ENCODE assay signal across 17 cellular contexts in genomic region chr12:45260481-45260824, GRCh38. TPM values are rescaled to one million over a fixed set of nuclear protein-coding genes. Genes with fewer than 3 reads are reported as not detected.
A peak's percentile ranks its signal among the peaks of the same experiment; 100 is the strongest.
DNase-seq lines count a peak whose midpoint lies in the region; ATAC-seq and TF ChIP-seq lines count a peak whose summit lies in the region.
"Had no signal": no experiment of that assay in that cellular context is flagged by ENCODE, and none has a peak within 500 bp of the region (broad histone marks: within the 10 kb centered on the region; RNA-seq: fewer than 3 reads in every experiment).

No MANE protein-coding gene starts in this region.

- H3K23ac ChIP-seq in H9 (ENCODE audit: insufficient read length, low read depth, low read length): no peak overlapping the region

- intact Hi-C loops in adrenal gland (cut with DNase I): no loop called here

- H3K4me2 ChIP-seq in H9 (ENCODE audit: insufficient read depth, insufficient read length, low read length) (no peak overlapping the region), hepatocyte (peak overlapping the region; percentile 69)

- no peak overlapping the region for H2BK12ac ChIP-seq in H9 (ENCODE audit: insufficient read length, low read depth, low read length)

- H3K56ac ChIP-seq in H9 (ENCODE audit: insufficient read length, low read depth, low read length): no peak overlapping the region

- WGBS in H9 (ENCODE audit: extremely low coverage, insufficient read length, low lambda C conversion rate): no CpG with 5 or more reads among the region's 2 CpGs
- WGBS in hepatocyte (ENCODE audit: low lambda C conversion rate, missing lambda C conversion rate): 67% methylated on average over 2 of the region's 2 CpGs
- WGBS in adrenal gland, 4 donors: 81 to 87% (median 83%) methylated on average over 2 of the region's 2 CpGs

- H2AFZ ChIP-seq in H9 (ENCODE audit: low read length): no peak overlapping the region
- no peak overlapping the region for H2AFZ ChIP-seq in hepatocyte

- H2BK20ac ChIP-seq in H9 (ENCODE audit: low read depth, low read length, poor library complexity, severe bottlenecking): no peak overlapping the region

- H3K36me3 ChIP-seq in hepatocyte (replicated peaks; ENCODE audit: insufficient read depth, low read depth) (no peaks in the 10 kb centered on the region), adrenal gland (replicated peaks in 1 of 2) (no peaks in the 10 kb centered on the region)
- H3K36me3 ChIP-seq: upper lobe of left lung had no signal

- H3K14ac ChIP-seq in H9 (ENCODE audit: insufficient read depth, low read length): no peak overlapping the region

- H3K27ac Mint-ChIP-seq in H9 (peak overlapping the region in 2 of 3 experiments; percentile 85 to 89; a peak in 5 of 7 replicates), progenitor cell of endocrine pancreas (peak overlapping the region; percentile 70)
- H3K27ac Mint-ChIP-seq: natural killer cell had no signal

- H3K23me2 ChIP-seq in H9 (ENCODE audit: insufficient read length, low read depth, low read length, poor library complexity, severe bottlenecking): no peaks in the 10 kb centered on the region

- no peak overlapping the region for H4K5ac ChIP-seq in H9 (ENCODE audit: insufficient read length, low read depth, low read length)

- H4K91ac ChIP-seq in H9 (ENCODE audit: insufficient read length, low read depth, low read length): no peak overlapping the region

- no peak overlapping the region for H3T11ph ChIP-seq in H9 (ENCODE audit: low read length)

- H3K9me3 ChIP-seq in H9 (ENCODE audit: control insufficient read depth, low read depth, low read length) (no peaks in the 10 kb centered on the region), hepatocyte (ENCODE audit: low read depth) (no peaks in the 10 kb centered on the region), adrenal gland (replicated peaks in 1 of 3) (no peaks in the 10 kb centered on the region)
- H3K9me3 ChIP-seq: upper lobe of left lung had no signal

- no peak overlapping the region for H2BK120ac ChIP-seq in H9 (ENCODE audit: low read depth, low read length, poor library complexity, severe bottlenecking)

- TF ChIP-seq CTCF in H9 (conservative IDR thresholded peaks at IDR 0.05): no peak
- no peak for TF ChIP-seq CTCF in hepatocyte (IDR thresholded peaks at IDR 0.05; ENCODE audit: poor library complexity)
- no peak for TF ChIP-seq CTCF in progenitor cell of endocrine pancreas (IDR thresholded peaks at IDR 0.05; ENCODE audit: unreplicated experiment)
- TF ChIP-seq CTCF in adrenal gland (IDR thresholded peaks at IDR 0.05): no peak

- H3K4ac ChIP-seq in H9 (ENCODE audit: low read depth, low read length): no peak overlapping the region

- no peaks in the 10 kb centered on the region for H4K20me1 ChIP-seq in H9 (ENCODE audit: control insufficient read depth, insufficient read depth, insufficient read length)
- no peaks in the 10 kb centered on the region for H4K20me1 ChIP-seq in hepatocyte (ENCODE audit: insufficient read depth, poor library complexity, severe bottlenecking)

- H3K4me3 ChIP-seq in hepatocyte: no peak overlapping the region
- H3K4me3 ChIP-seq in adrenal gland: no peak overlapping the region
- H3K4me3 ChIP-seq: upper lobe of left lung had no signal

- H3K27me3 Mint-ChIP-seq in H9 (ENCODE audit: low read depth): no peaks in the 10 kb centered on the region; the same call in 1 of the 2 replicates
- no peaks in the 10 kb centered on the region for H3K27me3 Mint-ChIP-seq in progenitor cell of endocrine pancreas

- no peaks in the 10 kb centered on the region for H3K9me3 Mint-ChIP-seq in H9
- no peaks in the 10 kb centered on the region for H3K9me3 Mint-ChIP-seq in progenitor cell of endocrine pancreas (ENCODE audit: low read depth)
- H3K9me3 Mint-ChIP-seq: natural killer cell had no signal

- peaks cover 24 to 30% of the 10 kb centered on the region in 2 experiments for H3K4me1 Mint-ChIP-seq in H9
- H3K4me1 Mint-ChIP-seq in progenitor cell of endocrine pancreas (ENCODE audit: low read depth): peaks cover 45% of the 10 kb centered on the region

- no peak for DNase-seq in H9
- no peak for DNase-seq in hepatocyte (ENCODE audit: low spot score)
- no peak for DNase-seq in progenitor cell of endocrine pancreas (ENCODE audit: low spot score, unreplicated experiment)
- DNase-seq in NCI-H345 treated with DMSO at 0.1 percent for 48 hours (lab: John Stamatoyannopoulos, UW; ENCODE audit: unreplicated experiment): no peak
- no peak for DNase-seq in adrenal gland
- DNase-seq: activated CD4-positive, alpha-beta T cell treated with anti-CD3 and anti-CD28 coated beads for 4 hours; activated CD8-positive, alpha-beta memory T cell treated with anti-CD3 and anti-CD28 coated beads, Interleukin-2, amount 50 U/mL, for 48 hours; activated gamma-delta T cell treated with Interleukin-2 at 50 U/mL for 16 hours; aorta; C1 segment of cervical spinal cord; natural killer cell; NCI-H2029; stimulated activated naive CD4-positive, alpha-beta T cell treated with Interleukin-2 at 50 U/mL for 16 hours; upper lobe of left lung had no signal

- no peak overlapping the region for H4K8ac ChIP-seq in H9 (replicated peaks; ENCODE audit: insufficient read length, low read depth, low read length)

- no peaks in the 10 kb centered on the region for H3K79me1 ChIP-seq in H9 (ENCODE audit: insufficient read depth, low read depth, low read length, poor library complexity, severe bottlenecking)

- no peak overlapping the region for H3K4me3 Mint-ChIP-seq in H9
- H3K4me3 Mint-ChIP-seq in progenitor cell of endocrine pancreas (ENCODE audit: low read depth): no peak overlapping the region
- H3K4me3 Mint-ChIP-seq: natural killer cell had no signal

- H3K9me2 ChIP-seq in hepatocyte (replicated peaks; ENCODE audit: insufficient read depth): no peaks in the 10 kb centered on the region

- peak; percentile 42 for ATAC-seq in SK-N-SH treated with all-trans-retinoic acid at 6 μM for 48 hours
- ATAC-seq in GM21381 (IDR thresholded peaks at IDR 0.05; ENCODE audit: unreplicated experiment): no peak
- no peak for ATAC-seq in HG03342 (IDR thresholded peaks at IDR 0.05; ENCODE audit: unreplicated experiment)
- ATAC-seq: natural killer cell had no signal

- no peak for TF ChIP-seq POLR2A in adrenal gland (IDR thresholded peaks at IDR 0.05)

- H3K27me3 ChIP-seq in H9 (ENCODE audit: insufficient read depth, low read length) (no peaks in the 10 kb centered on the region), hepatocyte (no peaks in the 10 kb centered on the region), adrenal gland (no peaks in the 10 kb centered on the region)
- H3K27me3 ChIP-seq: upper lobe of left lung had no signal

- no peak overlapping the region for H2BK15ac ChIP-seq in H9 (ENCODE audit: low read depth, low read length)

- no peak overlapping the region for H2BK5ac ChIP-seq in H9 (ENCODE audit: insufficient read length, low read length)

- H3K18ac ChIP-seq in H9 (ENCODE audit: insufficient read length, low read depth, low read length): no peak overlapping the region

- H3K4me1 ChIP-seq in H9 (ENCODE audit: insufficient read depth, low read length) (peaks cover 7% of the 10 kb centered on the region; the same call in 1 of the 2 replicates), hepatocyte (ENCODE audit: insufficient read depth) (peaks cover 49% of the 10 kb centered on the region), adrenal gland (replicated peaks in 1 of 2) (peaks cover 27 to 39% of the 10 kb centered on the region in 2 donors)

- H3K79me2 ChIP-seq in H9 (ENCODE audit: insufficient read depth, low read length): 0 out of 2 replicates have a peak, but pooled peaks cover 2% of the 10 kb centered on the region
- H3K79me2 ChIP-seq in hepatocyte: peaks cover 73% of the 10 kb centered on the region

- no peak overlapping the region for H2AK5ac ChIP-seq in H9 (ENCODE audit: insufficient read length, low read length)

- H3K9ac ChIP-seq in H9 (ENCODE audit: extremely low read depth, insufficient read length, low read length): no peak overlapping the region

- H3K36me3 Mint-ChIP-seq in H9 (ENCODE audit: insufficient read depth in 1 of 3, low read depth in 3 of 3): peaks cover 0 to 7% (median 2%) of the 10 kb centered on the region in 3 experiments; a peak in 3 of 7 replicates
- no peaks in the 10 kb centered on the region for H3K36me3 Mint-ChIP-seq in progenitor cell of endocrine pancreas (ENCODE audit: insufficient read depth)
- H3K36me3 Mint-ChIP-seq: natural killer cell had no signal

- H3K27ac ChIP-seq in H9 (ENCODE audit: insufficient read length, low read depth, low read length) (no peak overlapping the region), hepatocyte (peak overlapping the region; percentile 78), adrenal gland (peak overlapping the region in 1 of 5 donors; percentile 47)
- H3K27ac ChIP-seq: upper lobe of left lung had no signal

TF ChIP-seq in SK-N-SH treated with all-trans-retinoic acid at 6 μM for 48 hours, 23 proteins besides CTCF, POLR2A, EP300 and RAD21 (continues in another document):
- TF ChIP-seq ZFP3 (CRISPR knock-in tag; IDR thresholded peaks at IDR 0.05) (no peak), CSRNP3 (CRISPR knock-in tag; IDR thresholded peaks at IDR 0.05) (no peak), RARB (CRISPR knock-in tag; IDR thresholded peaks at IDR 0.05) (no peak), CREB5 (CRISPR knock-in tag; IDR thresholded peaks at IDR 0.05; ENCODE audit: low read depth) (no peak)

RNA-seq across cellular contexts. Expression of gene ANO6, which starts 44.6 kb away (rescaled TPM):
- total RNA-seq in H9 (2021) (24.3 TPM in 2 replicates), hepatocyte (80.0 and 82.2 TPM in 2 replicates), progenitor cell of endocrine pancreas (39.2 and 43.1 TPM in 2 replicates), adrenal gland (10 to 100 TPM; 51.3 to 92.3 (median 67.5) TPM)
- polyA plus RNA-seq in hepatocyte (45.7 and 50.4 TPM in 2 replicates), adrenal gland (10 to 100 TPM in 1 of 3 donors, 1 to 10 TPM in 2; 7.5 to 37.0 (median 7.5) TPM)
